In genomic region chr16:74984670-74985411, GRCh38 we compare ENCODE assay signal across 8 cellular contexts. TPM values are rescaled to one million over a fixed set of nuclear protein-coding genes. Genes with fewer than 3 reads are reported as not detected.
A peak's percentile ranks its signal among the peaks of the same experiment; 100 is the strongest.
DNase-seq lines count a peak whose midpoint lies in the region; ATAC-seq, FAIRE-seq and TF ChIP-seq lines count a peak whose summit lies in the region.

A gene with protein sequence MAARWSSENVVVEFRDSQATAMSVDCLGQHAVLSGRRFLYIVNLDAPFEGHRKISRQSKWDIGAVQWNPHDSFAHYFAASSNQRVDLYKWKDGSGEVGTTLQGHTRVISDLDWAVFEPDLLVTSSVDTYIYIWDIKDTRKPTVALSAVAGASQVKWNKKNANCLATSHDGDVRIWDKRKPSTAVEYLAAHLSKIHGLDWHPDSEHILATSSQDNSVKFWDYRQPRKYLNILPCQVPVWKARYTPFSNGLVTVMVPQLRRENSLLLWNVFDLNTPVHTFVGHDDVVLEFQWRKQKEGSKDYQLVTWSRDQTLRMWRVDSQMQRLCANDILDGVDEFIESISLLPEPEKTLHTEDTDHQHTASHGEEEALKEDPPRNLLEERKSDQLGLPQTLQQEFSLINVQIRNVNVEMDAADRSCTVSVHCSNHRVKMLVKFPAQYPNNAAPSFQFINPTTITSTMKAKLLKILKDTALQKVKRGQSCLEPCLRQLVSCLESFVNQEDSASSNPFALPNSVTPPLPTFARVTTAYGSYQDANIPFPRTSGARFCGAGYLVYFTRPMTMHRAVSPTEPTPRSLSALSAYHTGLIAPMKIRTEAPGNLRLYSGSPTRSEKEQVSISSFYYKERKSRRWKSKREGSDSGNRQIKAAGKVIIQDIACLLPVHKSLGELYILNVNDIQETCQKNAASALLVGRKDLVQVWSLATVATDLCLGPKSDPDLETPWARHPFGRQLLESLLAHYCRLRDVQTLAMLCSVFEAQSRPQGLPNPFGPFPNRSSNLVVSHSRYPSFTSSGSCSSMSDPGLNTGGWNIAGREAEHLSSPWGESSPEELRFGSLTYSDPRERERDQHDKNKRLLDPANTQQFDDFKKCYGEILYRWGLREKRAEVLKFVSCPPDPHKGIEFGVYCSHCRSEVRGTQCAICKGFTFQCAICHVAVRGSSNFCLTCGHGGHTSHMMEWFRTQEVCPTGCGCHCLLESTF (minus strand): TSS chr16:74985123. CDS start chr16:74985017, 106 bp downstream.

- H2AFZ ChIP-seq in keratinocyte (ENCODE audit: control insufficient read depth, low read length) = peak within 1 kb of the TSS; percentile 93

- no peaks in the 10 kb centered on the region for H3K27me3 ChIP-seq in keratinocyte (ENCODE audit: control insufficient read depth, extremely low read depth, insufficient read depth, low read length)

- DNase-seq in AG10803 (ENCODE audit: low read depth) (peak; percentile 98), NCI-H460 (ENCODE audit: extremely low read depth, low read depth) (peak; percentile 100), cerebellar nuclear complex (lab: John Stamatoyannopoulos, UW) (peak; percentile 98), keratinocyte (ENCODE audit: low read depth, low spot score) (peak; percentile 94)
- DNase-seq in activated CD4-positive, CD25-positive, alpha-beta regulatory T cell treated with anti-CD3 and anti-CD28 coated beads, Interleukin-2, amount 50 U/mL, for 72 hours = peak; percentile 95
- peak; percentile 89 to 95 for DNase-seq in stimulated activated CD4-positive, alpha-beta T cell treated with anti-CD3 and anti-CD28 coated beads, Interleukin-15, amount 100 ng/mL, for 1 hour (ENCODE audit: low read depth in 1 of 2, low spot score in 1 of 2)

- H3K36me3 ChIP-seq in keratinocyte (ENCODE audit: control insufficient read depth in 2 of 2, extremely low read depth in 1 of 2, insufficient read depth in 2 of 2, low read length in 2 of 2) = peaks cover 0 to 4% of the 10 kb centered on the region in 2 experiments

- peak within 1 kb of the TSS; percentile 93 for H3K9ac ChIP-seq in keratinocyte (ENCODE audit: control insufficient read depth, extremely low read depth, insufficient read depth, low read length)

- FAIRE-seq in keratinocyte (lab: Jason Lieb, UNC) = peak; percentile 49

- H3K79me2 ChIP-seq in keratinocyte (ENCODE audit: control insufficient read depth, insufficient read depth, low read length) = peaks cover 33% of the 10 kb centered on the region

- ATAC-seq in GM19043 (IDR thresholded peaks at IDR 0.05; ENCODE audit: low read depth, unreplicated experiment) (peak; percentile 100), HG03378 (IDR thresholded peaks at IDR 0.05; ENCODE audit: unreplicated experiment) (peak; percentile 99)

- H3K4me2 ChIP-seq in keratinocyte (ENCODE audit: control insufficient read depth, extremely low read depth, insufficient read depth, low read depth, low read length) = peak within 1 kb of the TSS; percentile 93

- TF ChIP-seq CTCF in AG10803 (conservative IDR thresholded peaks at IDR 0.05; ENCODE audit: low read length) = no peak
- TF ChIP-seq CTCF in keratinocyte (optimal IDR thresholded peaks at IDR 0.05 in 1 of 3, IDR thresholded peaks at IDR 0.05 in 1 of 3, conservative IDR thresholded peaks at IDR 0.05 in 1 of 3; ENCODE audit: extremely low read depth in 1 of 3, insufficient read depth in 2 of 3, low read length in 3 of 3) = no peak

- no peaks in the 10 kb centered on the region for H3K9me3 ChIP-seq in keratinocyte (ENCODE audit: control insufficient read depth, low read depth, low read length)

- H3K4me3 ChIP-seq in AG10803 (ENCODE audit: low read length) (peak within 1 kb of the TSS; percentile 98), keratinocyte (ENCODE audit: control insufficient read depth in 2 of 3, extremely low read depth in 1 of 3, insufficient read depth in 2 of 3, low read depth in 1 of 3, low read length in 3 of 3) (peak within 1 kb of the TSS; percentile 75 to 100 (median 96))

- H4K20me1 ChIP-seq in keratinocyte (ENCODE audit: control insufficient read depth, extremely low read depth, insufficient read depth, low read length) = no peaks in the 10 kb centered on the region

- peaks cover 4% of the 10 kb centered on the region for H3K4me1 ChIP-seq in keratinocyte (ENCODE audit: control insufficient read depth, extremely low read depth, insufficient read depth, low read length)

- peak within 1 kb of the TSS; percentile 91 for H3K27ac ChIP-seq in keratinocyte (ENCODE audit: control insufficient read depth, insufficient read depth, low read length)

- dilution Hi-C loops in keratinocyte (cut with MboI; ENCODE audit: extremely low pct_ligation_motif_present, low sequenced_read_pairs) = no loop called here

- no peaks in the 10 kb centered on the region for H3K9me1 ChIP-seq in keratinocyte (ENCODE audit: control insufficient read depth, extremely low read depth, insufficient read depth, low read length)

RNA-seq across cellular contexts. Expression of the gene that starts here (rescaled TPM):
- 19.7 and 26.9 TPM in 2 replicates for total RNA-seq in NCI-H460 (2014; rRNA removed; shearing (Covaris generic))
- 34.5 and 40.4 TPM in 2 replicates for polyA plus RNA-seq in NCI-H460 (2014; cell fraction: nucleus; rRNA removed)
- polyA plus RNA-seq in keratinocyte = 47.0 to 73.9 TPM (median 59.7 TPM) in 3 replicates
- polyA plus RNA-seq in keratinocyte (2011; ENCODE audit: low read depth) = 26.6 TPM
- polyA plus RNA-seq in keratinocyte (2011; cell fraction: cytosol; rRNA removed) = 38.6 and 42.7 TPM in 2 replicates
- polyA plus RNA-seq in keratinocyte (2011; cell fraction: nucleus; rRNA removed) = 153 and 159 TPM in 2 replicates
- polyA plus RNA-seq in keratinocyte (2012; ENCODE audit: low replicate concordance) = 24.4 and 25.0 TPM in 2 replicates
- 64.7 to 104 TPM (median 90.8 TPM) in 3 replicates for polyA minus RNA-seq in keratinocyte
- polyA minus RNA-seq in keratinocyte (2011; cell fraction: cytosol; rRNA and poly(A)+ RNA removed) = 35.9 TPM
- polyA minus RNA-seq in keratinocyte (2011; cell fraction: nucleus; rRNA and poly(A)+ RNA removed) = 51.0 and 89.4 TPM in 2 replicates

Comparison
In these comparisons a context has a peak if more than half of its experiments do, and no peak if none do; other contexts are left out.
1. Peak in every context shown above with its lines: DNase-seq, ATAC-seq, H3K4me3 ChIP-seq and H3K27ac ChIP-seq.